15 cellular contexts compared by ENCODE assay signal in genomic region chr16:85641776-85642176, GRCh38. TPM values are rescaled to one million over a fixed set of nuclear protein-coding genes. Genes with fewer than 3 reads are reported as not detected.
DNase-seq lines count a peak whose midpoint lies in the region; ATAC-seq and TF ChIP-seq lines count a peak whose summit lies in the region.
"Had no signal": no experiment of that assay in that cellular context is flagged by ENCODE, and none has a peak within 500 bp of the region (broad histone marks: within the 10 kb centered on the region; RNA-seq: fewer than 3 reads in every experiment).

No MANE protein-coding gene starts in this region.

- no peaks in the 10 kb centered on the region for H3K27me3 ChIP-seq in rectal smooth muscle tissue (ENCODE audit: control insufficient read depth, insufficient read depth, low read length)
- H3K27me3 ChIP-seq: neural progenitor cell had no signal

- peaks cover 5% of the 10 kb centered on the region for H3K4me1 ChIP-seq in rectal smooth muscle tissue (ENCODE audit: control insufficient read depth, insufficient read depth, low read length)

- H3K4me1 Mint-ChIP-seq in activated CD8-positive, alpha-beta T cell treated with anti-CD3 and anti-CD28 coated beads, Interleukin-2, amount 10 ng/mL, durations not matched to agents 7 days and 5 days (ENCODE audit: low read depth) = peaks cover 18% of the 10 kb centered on the region

- no peak for TF ChIP-seq CTCF in RWPE1 (conservative IDR thresholded peaks at IDR 0.05; ENCODE audit: low read depth)

- peak overlapping the region; percentile 88 for H3K27ac ChIP-seq in RWPE1
- H3K27ac ChIP-seq in rectal smooth muscle tissue (ENCODE audit: low read depth, low read length) = peak overlapping the region; percentile 38
- H3K27ac ChIP-seq: epithelial cell of prostate, HL-60, neural progenitor cell had no signal

- no peak overlapping the region for H3K27ac Mint-ChIP-seq in activated CD8-positive, alpha-beta T cell treated with anti-CD3 and anti-CD28 coated beads, Interleukin-2, amount 10 ng/mL, durations not matched to agents 7 days and 5 days
- H3K27ac Mint-ChIP-seq: neural progenitor cell had no signal

- no peaks in the 10 kb centered on the region for H3K36me3 ChIP-seq in rectal smooth muscle tissue (ENCODE audit: control insufficient read depth, insufficient read depth, low read length)
- H3K36me3 ChIP-seq: neural progenitor cell had no signal

- DNase-seq in COR-L47 (lab: John Stamatoyannopoulos, UW) (peak; percentile 89), RWPE1 (ENCODE audit: low spot score) (no peak), left cardiac atrium (no peak), ecto neural progenitor cell (ENCODE audit: low spot score) (no peak)
- DNase-seq in activated CD8-positive, alpha-beta T cell treated with anti-CD3 and anti-CD28 coated beads, Interleukin-2, amount 10 ng/mL, durations not matched to agents 7 days and 5 days = no peak
- DNase-seq in effector CD8-positive, alpha-beta T cell (lab: John Stamatoyannopoulos, UW) = no peak
- DNase-seq: CD4-positive, alpha-beta memory T cell; NCI-H1436 treated with DMSO at 0.1 percent for 48 hours; OCI-M1; stimulated activated CD4-positive, alpha-beta T cell treated with anti-CD3 and anti-CD28 coated beads, Interleukin-2, amount 100 ng/mL, for 24 hours had no signal

- no peak overlapping the region for H3K4me3 ChIP-seq in rectal smooth muscle tissue (ENCODE audit: low read length)
- H3K4me3 ChIP-seq: neural progenitor cell had no signal

- ATAC-seq in left cardiac atrium (peak; percentile 21 to 39), GM21723 (IDR thresholded peaks at IDR 0.05; ENCODE audit: unreplicated experiment) (no peak)
- no peak for ATAC-seq in activated CD8-positive, alpha-beta T cell treated with anti-CD3 and anti-CD28 coated beads, Interleukin-2, amount 10 ng/mL, durations not matched to agents 7 days and 5 days

- H3K27me3 Mint-ChIP-seq in activated CD8-positive, alpha-beta T cell treated with anti-CD3 and anti-CD28 coated beads, Interleukin-2, amount 10 ng/mL, durations not matched to agents 7 days and 5 days (ENCODE audit: low read depth) = no peaks in the 10 kb centered on the region
- H3K27me3 Mint-ChIP-seq: CD4-positive, alpha-beta memory T cell had no signal

- no peak overlapping the region for H3K4me3 Mint-ChIP-seq in activated CD8-positive, alpha-beta T cell treated with anti-CD3 and anti-CD28 coated beads, Interleukin-2, amount 10 ng/mL, durations not matched to agents 7 days and 5 days
- H3K4me3 Mint-ChIP-seq: CD4-positive, alpha-beta memory T cell; neural progenitor cell had no signal

- CTCF ChIA-PET in RWPE1 (lab: Yijun Ruan, JAX) = no interaction called here
- CTCF ChIA-PET in activated CD8-positive, alpha-beta T cell treated with anti-CD3 and anti-CD28 coated beads, Interleukin-2, amount 10 ng/mL, durations not matched to agents 7 days and 5 days (lab: Charles Lee) = no interaction called here

- no peak overlapping the region for H3K9ac ChIP-seq in rectal smooth muscle tissue (ENCODE audit: low read length)
- H3K9ac ChIP-seq: neural progenitor cell had no signal

- POLR2A ChIA-PET in RWPE1 (lab: Yijun Ruan, JAX; ENCODE audit: low non-redundant PET) = no interaction called here
- POLR2A ChIA-PET in activated CD8-positive, alpha-beta T cell treated with anti-CD3 and anti-CD28 coated beads, Interleukin-2, amount 10 ng/mL, durations not matched to agents 7 days and 5 days (lab: Charles Lee) = interaction anchor here (0.7 kb wide), 1 partner anchor 312 kb away, joined by 3 read pairs; no protein-coding TSS in a partner anchor

- H3K9me3 Mint-ChIP-seq in activated CD8-positive, alpha-beta T cell treated with anti-CD3 and anti-CD28 coated beads, Interleukin-2, amount 10 ng/mL, durations not matched to agents 7 days and 5 days (ENCODE audit: insufficient read depth) = no peaks in the 10 kb centered on the region
- H3K9me3 Mint-ChIP-seq: CD4-positive, alpha-beta memory T cell; neural progenitor cell had no signal

- intact Hi-C loops in left cardiac atrium (cut with DNase I) = no loop called here

- H3K36me3 Mint-ChIP-seq in activated CD8-positive, alpha-beta T cell treated with anti-CD3 and anti-CD28 coated beads, Interleukin-2, amount 10 ng/mL, durations not matched to agents 7 days and 5 days (ENCODE audit: low read depth) = no peaks in the 10 kb centered on the region
- H3K36me3 Mint-ChIP-seq: neural progenitor cell had no signal

RNA-seq across cellular contexts. Expression of gene GSE1, which starts 28.7 kb away (rescaled TPM):
- total RNA-seq in left cardiac atrium = 10 to 100 TPM; 54.6 to 60.6 TPM
- total RNA-seq in activated CD8-positive, alpha-beta T cell treated with anti-CD3 and anti-CD28 coated beads, Interleukin-2, amount 10 ng/mL, durations not matched to agents 7 days and 5 days = 10 to 100 TPM; 48.9 to 51.4 TPM

RNA-seq across cellular contexts. Expression of gene GINS2, which starts 47.0 kb away (rescaled TPM):
- total RNA-seq in left cardiac atrium = 1 to 10 TPM; 1.2 to 2.4 TPM
- total RNA-seq in activated CD8-positive, alpha-beta T cell treated with anti-CD3 and anti-CD28 coated beads, Interleukin-2, amount 10 ng/mL, durations not matched to agents 7 days and 5 days = 10 to 100 TPM; 51.3 to 53.5 TPM

Comparison
In these comparisons a context has a peak if more than half of its experiments do, and no peak if none do; other contexts are left out.
1. ATAC-seq: peak in left cardiac atrium (2 of 2); none in activated CD8-positive, alpha-beta T cell treated with anti-CD3 and anti-CD28 coated beads, Interleukin-2, amount 10 ng/mL, durations not matched to agents 7 days and 5 days (single experiment) and GM21723 (single experiment).
2. RNA of gene GINS2, which starts 47.0 kb away (total RNA-seq): 51.3 to 53.5 TPM in activated CD8-positive, alpha-beta T cell treated with anti-CD3 and anti-CD28 coated beads, Interleukin-2, amount 10 ng/mL, durations not matched to agents 7 days and 5 days; 1.2 to 2.4 TPM in left cardiac atrium; every median in the first group is over 10 times any median in the second.